13 cellular contexts compared by ENCODE assay signal in genomic region chr12:10719482-10719881, GRCh38. TPM values are rescaled to one million over a fixed set of nuclear protein-coding genes. Genes with fewer than 3 reads are reported as not detected.
DNase-seq lines count a peak whose midpoint lies in the region; ATAC-seq and TF ChIP-seq lines count a peak whose summit lies in the region.
"Had no signal": no experiment of that assay in that cellular context is flagged by ENCODE, and none has a peak within 500 bp of the region (broad histone marks: within the 10 kb centered on the region; RNA-seq: fewer than 3 reads in every experiment).

No MANE protein-coding gene starts in this region.

- H3K27ac ChIP-seq in ascending aorta (peak overlapping the region; percentile 69 to 98), hepatocyte (peak overlapping the region; percentile 78), skeletal muscle tissue (ENCODE audit: low read depth, low read length) (peak overlapping the region; percentile 100)

- no peaks in the 10 kb centered on the region for H3K27me3 ChIP-seq in ascending aorta
- H3K27me3 ChIP-seq in hepatocyte: no peaks in the 10 kb centered on the region
- no peaks in the 10 kb centered on the region for H3K27me3 ChIP-seq in skeletal muscle tissue (ENCODE audit: control insufficient read depth in 3 of 3, insufficient read depth in 3 of 3, low read length in 3 of 3)

- H3K79me2 ChIP-seq in hepatocyte: peaks cover 63% of the 10 kb centered on the region

- DNase-seq in HT-29 (ENCODE audit: low spot score): peak; percentile 34
- DNase-seq in ascending aorta (ENCODE audit: low spot score in 2 of 2): no peak
- no peak for DNase-seq in hepatocyte (ENCODE audit: low spot score)
- no peak for DNase-seq in stimulated activated naive CD4-positive, alpha-beta T cell treated with Interleukin-2 at 50 U/mL for 16 hours (lab: John Stamatoyannopoulos, UW)
- DNase-seq in activated CD4-positive, CD25-positive, alpha-beta regulatory T cell treated with anti-CD3 and anti-CD28 coated beads, Interleukin-2, amount 50 U/mL, for 72 hours: no peak
- DNase-seq: activated CD4-positive, alpha-beta T cell treated with anti-CD3 and anti-CD28 coated beads, Interleukin-2, amount 10 ng/mL, durations not matched to agents 7 days and 5 days; activated naive CD8-positive, alpha-beta T cell treated with anti-CD3 and anti-CD28 coated beads, Interleukin-2, amount 10 ng/mL, durations not matched to agents 7 days and 5 days; immature natural killer cell; NCI-H524; occipital lobe had no signal

- H3K4me3 ChIP-seq in ascending aorta (peak overlapping the region in 1 of 2 donors; percentile 80), hepatocyte (no peak overlapping the region), skeletal muscle tissue (ENCODE audit: low read length in 3 of 3) (peak overlapping the region; percentile 63 to 99 (median 82))

- WGBS in hepatocyte (ENCODE audit: low lambda C conversion rate, missing lambda C conversion rate): 88% methylated on average over 4 of the region's 4 CpGs

- H3K9me3 ChIP-seq in ascending aorta (no peaks in the 10 kb centered on the region), hepatocyte (ENCODE audit: low read depth) (no peaks in the 10 kb centered on the region), skeletal muscle tissue (ENCODE audit: control insufficient read depth in 3 of 3, low read length in 3 of 3) (no peaks in the 10 kb centered on the region)

- peak overlapping the region; percentile 95 to 99 (median 99) for H3K9ac ChIP-seq in skeletal muscle tissue (ENCODE audit: low read depth in 1 of 3, low read length in 3 of 3)

- ATAC-seq in GM21529 (IDR thresholded peaks at IDR 0.05; ENCODE audit: unreplicated experiment): no peak
- no peak for ATAC-seq in GM21825 (IDR thresholded peaks at IDR 0.05; ENCODE audit: unreplicated experiment)

- no peaks in the 10 kb centered on the region for H3K9me2 ChIP-seq in hepatocyte (replicated peaks; ENCODE audit: insufficient read depth)

- peaks cover 21% of the 10 kb centered on the region for H4K20me1 ChIP-seq in hepatocyte (ENCODE audit: insufficient read depth, poor library complexity, severe bottlenecking)

- no peak for TF ChIP-seq CTCF in ascending aorta (IDR thresholded peaks at IDR 0.05)
- no peak for TF ChIP-seq CTCF in hepatocyte (IDR thresholded peaks at IDR 0.05; ENCODE audit: poor library complexity)

- peaks cover 10 to 17% of the 10 kb centered on the region in 2 donors for H3K36me3 ChIP-seq in ascending aorta
- H3K36me3 ChIP-seq in hepatocyte (replicated peaks; ENCODE audit: insufficient read depth, low read depth): no peaks in the 10 kb centered on the region
- H3K36me3 ChIP-seq in skeletal muscle tissue (ENCODE audit: control insufficient read depth in 3 of 3, insufficient read depth in 3 of 3, low read length in 3 of 3): peaks cover 8 to 9% (median 8%) of the 10 kb centered on the region in 3 donors

- intact Hi-C loops in ascending aorta (cut with DNase I): loop anchor here (5.0 kb wide), 1 partner anchor 453 kb away; the partner anchor contains the start of gene SMIM10L1

- H3K4me1 ChIP-seq in ascending aorta (peaks cover 0 to 43% of the 10 kb centered on the region in 2 donors), hepatocyte (ENCODE audit: insufficient read depth) (peaks cover 22% of the 10 kb centered on the region), skeletal muscle tissue (ENCODE audit: control insufficient read depth in 3 of 3, insufficient read depth in 3 of 3, low read length in 3 of 3) (peaks cover 16 to 43% (median 23%) of the 10 kb centered on the region in 3 donors)

- peak overlapping the region; percentile 88 for H3K4me2 ChIP-seq in hepatocyte

- no peak overlapping the region for H2AFZ ChIP-seq in hepatocyte

RNA-seq across cellular contexts. Expression of gene YBX3, which starts 3.6 kb away (rescaled TPM):
- 195 and 214 TPM in 2 replicates for total RNA-seq in HT-29 (2014; rRNA removed; shearing (Covaris generic))
- total RNA-seq in ascending aorta (326 TPM), hepatocyte (66.7 and 83.4 TPM in 2 replicates), skeletal muscle tissue (172 TPM)
- 218 and 237 TPM in 2 replicates for polyA plus RNA-seq in hepatocyte

RNA-seq across cellular contexts. Expression of gene STYK1, which starts 45.6 kb away (rescaled TPM):
- 7.4 and 12.8 TPM in 2 replicates for total RNA-seq in HT-29 (2014; rRNA removed; shearing (Covaris generic))
- total RNA-seq in ascending aorta: 0.21 TPM
- total RNA-seq in hepatocyte: 0.48 and 3.6 TPM in 2 replicates
- 0.09 and 0.58 TPM in 2 replicates for polyA plus RNA-seq in hepatocyte
- total RNA-seq in skeletal muscle tissue: not detected
